12 cellular contexts compared by ENCODE assay signal in the genomic region with DNA sequence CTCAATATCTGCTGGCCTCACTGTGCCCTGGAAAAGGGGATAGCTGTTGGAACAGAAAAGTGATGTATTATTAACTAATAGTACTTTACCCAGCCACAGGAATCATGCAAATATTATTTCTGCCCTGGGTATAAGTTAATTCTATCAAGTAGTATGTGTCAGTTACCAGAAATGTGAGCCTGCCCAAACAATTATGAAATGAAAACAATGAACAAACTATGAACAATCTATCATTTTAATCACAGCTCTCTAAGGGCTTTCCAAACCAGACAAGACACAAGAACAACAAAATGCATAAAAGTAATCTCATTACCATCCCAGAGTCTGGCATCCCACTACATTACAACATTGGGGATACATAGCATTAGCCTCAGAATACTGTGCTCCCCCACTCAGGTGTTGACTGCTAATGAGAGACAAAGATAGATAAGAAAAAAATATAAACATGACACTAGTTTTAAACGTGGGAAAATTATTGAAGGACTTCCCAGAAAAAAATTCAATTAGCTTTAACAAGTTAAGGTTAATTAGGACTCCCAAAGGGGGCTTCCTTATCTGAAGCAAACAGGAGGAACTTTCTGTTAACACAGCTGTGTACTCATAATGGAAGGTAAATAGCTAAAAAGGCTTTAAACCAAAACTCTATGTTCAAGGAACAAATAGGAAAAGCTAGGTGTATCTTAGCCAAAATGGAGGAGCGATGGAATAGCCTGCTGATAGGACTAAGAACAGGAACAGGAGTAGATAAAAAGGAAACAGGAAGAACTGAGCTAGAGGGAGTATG. TPM values are rescaled to one million over a fixed set of nuclear protein-coding genes. Genes with fewer than 3 reads are reported as not detected.
DNase-seq lines count a peak whose midpoint lies in the region; ATAC-seq and TF ChIP-seq lines count a peak whose summit lies in the region.
"Had no signal": no experiment of that assay in that cellular context is flagged by ENCODE, and none has a peak within 500 bp of the region (broad histone marks: within the 10 kb centered on the region; RNA-seq: fewer than 3 reads in every experiment).

No MANE protein-coding gene starts in this region.

- CTCF ChIA-PET in activated CD4-positive, alpha-beta T cell treated with anti-CD3 and anti-CD28 coated beads, Interleukin-2, amount 10 ng/mL, durations not matched to agents 7 days and 5 days (lab: Charles Lee) = interaction anchor here (1.1 to 3.3 kb wide), 2 partner anchors 10 to 54 kb away, joined by 3 to 16 read pairs; no protein-coding TSS in a partner anchor
- CTCF ChIA-PET in SK-N-SH (lab: Yijun Ruan, JAX) = interaction anchor here (1.0 to 4.7 kb wide), 6 partner anchors 12 to 287 kb away, joined by 3 to 66 read pairs (median 7); no protein-coding TSS in a partner anchor

- 54% methylated on average over 2 of the region's 2 CpGs for WGBS in SK-N-SH (ENCODE audit: low lambda C conversion rate)

- H3K36me3 ChIP-seq in SK-N-SH (replicated peaks in 1 of 2; ENCODE audit: control insufficient read depth in 1 of 2, insufficient read depth in 2 of 2, low read length in 1 of 2) = peaks cover 23 to 24% of the 10 kb centered on the region in 2 experiments
- peaks cover 26% of the 10 kb centered on the region for H3K36me3 ChIP-seq in skeletal muscle satellite cell (ENCODE audit: insufficient read depth, low read length)

- peak overlapping the region; percentile 18 to 39; a peak in 3 of 4 replicates for H3K27ac ChIP-seq in SK-N-SH (ENCODE audit: low read depth in 2 of 2, low read length in 1 of 2)

- no peak for TF ChIP-seq EP300 in SK-N-SH (IDR thresholded peaks at IDR 0.05; ENCODE audit: borderline replicate concordance in 1 of 2, low read depth in 1 of 2, low read length in 1 of 2)

- H3K4me2 ChIP-seq in SK-N-SH (0 out of 2 replicates have a peak overlapping the region, but pooled peaks have one; percentile 10), skeletal muscle satellite cell (ENCODE audit: low read length) (peak overlapping the region; percentile 29)

- H2AFZ ChIP-seq in SK-N-SH (ENCODE audit: low read depth) = no peak overlapping the region

- H3K27me3 Mint-ChIP-seq in activated CD4-positive, alpha-beta T cell treated with anti-CD3 and anti-CD28 coated beads, Interleukin-2, amount 10 ng/mL, durations not matched to agents 7 days and 5 days = peaks cover 7% of the 10 kb centered on the region
- peaks cover 9% of the 10 kb centered on the region for H3K27me3 Mint-ChIP-seq in endothelial cell (ENCODE audit: unreplicated experiment)

- H3K9me2 ChIP-seq in SK-N-SH = no peaks in the 10 kb centered on the region

- H3K9me3 Mint-ChIP-seq in activated CD4-positive, alpha-beta T cell treated with anti-CD3 and anti-CD28 coated beads, Interleukin-2, amount 10 ng/mL, durations not matched to agents 7 days and 5 days = no peaks in the 10 kb centered on the region
- no peaks in the 10 kb centered on the region for H3K9me3 Mint-ChIP-seq in endothelial cell (ENCODE audit: unreplicated experiment)

- H3K36me3 Mint-ChIP-seq in activated CD4-positive, alpha-beta T cell treated with anti-CD3 and anti-CD28 coated beads, Interleukin-2, amount 10 ng/mL, durations not matched to agents 7 days and 5 days (ENCODE audit: low read depth) = peaks cover 30% of the 10 kb centered on the region
- H3K36me3 Mint-ChIP-seq in endothelial cell (ENCODE audit: low read depth, unreplicated experiment) = peaks cover 19% of the 10 kb centered on the region

- no peak overlapping the region for H3K9ac ChIP-seq in SK-N-SH
- peak overlapping the region; percentile 6 for H3K9ac ChIP-seq in skeletal muscle satellite cell (ENCODE audit: low read depth, low read length)

- H3K4me3 ChIP-seq in SK-N-SH (ENCODE audit: low read depth in 2 of 2, low read length in 1 of 2) (no peak overlapping the region), skeletal muscle satellite cell (ENCODE audit: low read length) (peak overlapping the region; percentile 18)

- H3K27me3 ChIP-seq in SK-N-SH (ENCODE audit: insufficient read depth) = no peaks in the 10 kb centered on the region
- H3K27me3 ChIP-seq in skeletal muscle satellite cell (ENCODE audit: control insufficient read depth, insufficient read depth, low read length) = no peaks in the 10 kb centered on the region
- H3K27me3 ChIP-seq: upper lobe of left lung had no signal

- peak overlapping the region; percentile 83 for H3K4me3 Mint-ChIP-seq in activated CD4-positive, alpha-beta T cell treated with anti-CD3 and anti-CD28 coated beads, Interleukin-2, amount 10 ng/mL, durations not matched to agents 7 days and 5 days
- peak overlapping the region; percentile 54 for H3K4me3 Mint-ChIP-seq in endothelial cell (ENCODE audit: unreplicated experiment)

- H3K27ac Mint-ChIP-seq in activated CD4-positive, alpha-beta T cell treated with anti-CD3 and anti-CD28 coated beads, Interleukin-2, amount 10 ng/mL, durations not matched to agents 7 days and 5 days = no peak overlapping the region
- H3K27ac Mint-ChIP-seq in endothelial cell (ENCODE audit: unreplicated experiment) = peak overlapping the region; percentile 90

- H3K4me1 ChIP-seq in SK-N-SH (ENCODE audit: control insufficient read depth in 1 of 2, insufficient read depth in 2 of 2, low read depth in 1 of 2, low read length in 1 of 2) = peaks cover 18 to 19% of the 10 kb centered on the region in 2 experiments; a peak in 3 of 4 replicates
- peaks cover 34% of the 10 kb centered on the region for H3K4me1 ChIP-seq in skeletal muscle satellite cell (ENCODE audit: control insufficient read depth, insufficient read depth, low read length)

- H3K4me1 Mint-ChIP-seq in activated CD4-positive, alpha-beta T cell treated with anti-CD3 and anti-CD28 coated beads, Interleukin-2, amount 10 ng/mL, durations not matched to agents 7 days and 5 days = peaks cover 51% of the 10 kb centered on the region
- H3K4me1 Mint-ChIP-seq in endothelial cell (ENCODE audit: unreplicated experiment) = peaks cover 30% of the 10 kb centered on the region

- POLR2A ChIA-PET in activated CD4-positive, alpha-beta T cell treated with anti-CD3 and anti-CD28 coated beads, Interleukin-2, amount 10 ng/mL, durations not matched to agents 7 days and 5 days (lab: Charles Lee) = no interaction called here
- POLR2A ChIA-PET in SK-N-SH (lab: Yijun Ruan, JAX) = no interaction called here

- DNase-seq in activated CD4-positive, alpha-beta T cell treated with anti-CD3 and anti-CD28 coated beads, Interleukin-2, amount 10 ng/mL, durations not matched to agents 7 days and 5 days = no peak
- DNase-seq in activated CD4-positive, alpha-beta T cell treated with anti-CD3 and anti-CD28 coated beads, Interleukin-2, amount 50 U/mL, for 4 hours = no peak
- DNase-seq in SK-N-SH = no peak
- no peak for DNase-seq in endothelial cell (ENCODE audit: low spot score)
- DNase-seq in glomerular visceral epithelial cell (ENCODE audit: extremely low spot score) = no peak
- DNase-seq in NOMO-1 treated with DMSO at 0.1 percent for 48 hours (lab: John Stamatoyannopoulos, UW; ENCODE audit: unreplicated experiment) = no peak
- DNase-seq: activated CD8-positive, alpha-beta memory T cell treated with anti-CD3 and anti-CD28 coated beads for 24 hours; stimulated activated CD4-positive, alpha-beta T cell treated with anti-CD3 and anti-CD28 coated beads, Interleukin-4, amount 100 ng/mL, for 24 hours; upper lobe of left lung had no signal

- H3K9me3 ChIP-seq in SK-N-SH (no peaks in the 10 kb centered on the region), skeletal muscle satellite cell (replicated peaks; ENCODE audit: low read length) (no peaks in the 10 kb centered on the region)
- H3K9me3 ChIP-seq: upper lobe of left lung had no signal

- H3K79me2 ChIP-seq in SK-N-SH (ENCODE audit: insufficient read depth) = peaks cover 75% of the 10 kb centered on the region

- H4K20me1 ChIP-seq in SK-N-SH (ENCODE audit: insufficient read depth) = peaks cover 47% of the 10 kb centered on the region

- TF ChIP-seq CTCF in SK-N-SH (IDR thresholded peaks at IDR 0.05) (no peak), endothelial cell (IDR thresholded peaks at IDR 0.05; ENCODE audit: unreplicated experiment) (no peak)

- ATAC-seq in GM19395 (IDR thresholded peaks at IDR 0.05; ENCODE audit: unreplicated experiment) = no peak
- ATAC-seq: Right ventricle myocardium inferior had no signal

- peaks cover 14% of the 10 kb centered on the region for H3F3A ChIP-seq in SK-N-SH (replicated peaks; ENCODE audit: insufficient read depth)

- TF ChIP-seq RAD21 in SK-N-SH (IDR thresholded peaks at IDR 0.05; ENCODE audit: low read length) = no peak

TF ChIP-seq in SK-N-SH, 30 proteins besides CTCF, POLR2A, EP300 and RAD21:
- TF ChIP-seq TEAD4 (IDR thresholded peaks at IDR 0.05; ENCODE audit: borderline replicate concordance, insufficient read depth) = no peak
- TF ChIP-seq, protein P1, sequence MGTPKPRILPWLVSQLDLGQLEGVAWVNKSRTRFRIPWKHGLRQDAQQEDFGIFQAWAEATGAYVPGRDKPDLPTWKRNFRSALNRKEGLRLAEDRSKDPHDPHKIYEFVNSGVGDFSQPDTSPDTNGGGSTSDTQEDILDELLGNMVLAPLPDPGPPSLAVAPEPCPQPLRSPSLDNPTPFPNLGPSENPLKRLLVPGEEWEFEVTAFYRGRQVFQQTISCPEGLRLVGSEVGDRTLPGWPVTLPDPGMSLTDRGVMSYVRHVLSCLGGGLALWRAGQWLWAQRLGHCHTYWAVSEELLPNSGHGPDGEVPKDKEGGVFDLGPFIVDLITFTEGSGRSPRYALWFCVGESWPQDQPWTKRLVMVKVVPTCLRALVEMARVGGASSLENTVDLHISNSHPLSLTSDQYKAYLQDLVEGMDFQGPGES (IDR thresholded peaks at IDR 0.05; ENCODE audit: low read depth, low read length) = no peak

RNA-seq across cellular contexts. Expression of a gene that starts 3.3 kb away (rescaled TPM):
- 10 to 100 TPM; 44.6 to 48.9 TPM for total RNA-seq in activated CD4-positive, alpha-beta T cell treated with anti-CD3 and anti-CD28 coated beads, Interleukin-2, amount 10 ng/mL, durations not matched to agents 7 days and 5 days
- polyA plus RNA-seq in SK-N-SH (2012; rRNA removed) = 26.7 and 29.2 TPM in 2 replicates
- polyA plus RNA-seq in SK-N-SH (2012; cell fraction: cytosol; rRNA removed) = 12.2 and 17.4 TPM in 2 replicates
- 92.7 and 97.2 TPM in 2 replicates for polyA plus RNA-seq in SK-N-SH (2012; cell fraction: nucleus; rRNA removed)
- 72.0 TPM for total RNA-seq in endothelial cell (ENCODE audit: unreplicated experiment)
- total RNA-seq in skeletal muscle satellite cell (2012; rRNA removed) = 16.7 and 20.5 TPM in 2 replicates

RNA-seq across cellular contexts. Expression of a gene that starts 41.6 kb away (rescaled TPM):
- 1 to 10 TPM; 5.2 to 5.8 TPM for total RNA-seq in activated CD4-positive, alpha-beta T cell treated with anti-CD3 and anti-CD28 coated beads, Interleukin-2, amount 10 ng/mL, durations not matched to agents 7 days and 5 days
- polyA plus RNA-seq in SK-N-SH (2012; rRNA removed) = 15.1 and 20.1 TPM in 2 replicates
- 15.1 and 16.6 TPM in 2 replicates for polyA plus RNA-seq in SK-N-SH (2012; cell fraction: cytosol; rRNA removed)
- 11.0 and 22.3 TPM in 2 replicates for polyA plus RNA-seq in SK-N-SH (2012; cell fraction: nucleus; rRNA removed)
- total RNA-seq in endothelial cell (ENCODE audit: unreplicated experiment) = 21.0 TPM
- 12.9 and 17.0 TPM in 2 replicates for total RNA-seq in skeletal muscle satellite cell (2012; rRNA removed)
